Comparison of ENCODE assay signal across 12 cellular contexts in the genomic region with DNA sequence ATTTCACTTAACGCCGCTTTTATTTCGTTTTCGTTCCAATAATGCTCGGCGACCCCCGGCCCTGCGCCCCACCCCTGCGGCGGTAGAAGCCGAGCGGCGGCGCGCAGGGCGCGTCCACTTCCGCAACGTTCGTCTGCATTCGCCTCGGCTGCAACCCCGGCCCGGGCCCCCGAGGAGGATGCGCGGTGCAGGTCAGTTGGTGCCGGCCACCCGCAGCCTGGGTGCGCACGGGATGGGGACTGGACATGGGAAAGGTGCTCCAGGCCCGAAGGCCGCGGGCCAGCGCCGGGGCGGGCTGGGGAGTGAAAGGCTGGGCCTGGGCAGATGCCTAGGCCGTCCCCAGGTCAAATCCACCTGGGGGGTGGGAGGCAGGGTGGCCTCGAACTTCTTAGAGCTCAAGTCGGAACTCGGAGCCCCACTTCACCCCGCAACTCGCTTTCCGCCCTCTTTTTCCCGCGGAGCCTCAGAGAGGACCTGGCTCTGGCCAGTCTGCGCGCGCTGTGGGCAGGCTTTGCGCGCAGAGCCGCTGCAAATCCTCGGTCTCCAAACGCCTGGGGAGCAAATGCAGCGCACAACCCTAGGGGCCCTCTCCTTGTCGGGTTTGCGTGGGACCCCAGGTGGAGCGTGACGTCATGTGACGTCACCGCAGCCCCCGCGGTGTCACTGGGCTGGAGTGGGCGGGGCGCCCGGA. TPM values are rescaled to one million over a fixed set of nuclear protein-coding genes. Genes with fewer than 3 reads are reported as not detected.
DNase-seq lines count a peak whose midpoint lies in the region; ATAC-seq and TF ChIP-seq lines count a peak whose summit lies in the region.
"Had no signal": no experiment of that assay in that cellular context is flagged by ENCODE, and none has a peak within 500 bp of the region (broad histone marks: within the 10 kb centered on the region; RNA-seq: fewer than 3 reads in every experiment).

No MANE protein-coding gene starts in this region.

- no peaks in the 10 kb centered on the region for H3K36me3 ChIP-seq in Panc1 (ENCODE audit: control insufficient read depth, insufficient read depth, low read length)
- H3K36me3 ChIP-seq in iPS-18a (ENCODE audit: control insufficient read depth, low read depth, low read length): no peaks in the 10 kb centered on the region
- H3K36me3 ChIP-seq in skeletal muscle tissue (ENCODE audit: control insufficient read depth in 3 of 3, insufficient read depth in 3 of 3, low read length in 3 of 3): no peaks in the 10 kb centered on the region
- H3K36me3 ChIP-seq: SJSA1 had no signal

- no peaks in the 10 kb centered on the region for H3K9me3 ChIP-seq in Panc1 (ENCODE audit: control insufficient read depth, insufficient read depth, low read depth, low read length)
- no peaks in the 10 kb centered on the region for H3K9me3 ChIP-seq in iPS-18a (ENCODE audit: control insufficient read depth, low read depth, low read length)
- H3K9me3 ChIP-seq in skeletal muscle tissue (ENCODE audit: control insufficient read depth in 3 of 3, low read length in 3 of 3): no peaks in the 10 kb centered on the region

- no TSS peak for BruUV-seq in Panc1 (replicated peaks; lab: Mats Ljungman, UMichigan)

- TF ChIP-seq CTCF in Panc1 (IDR thresholded peaks at IDR 0.05): no peak

- DNase-seq in NOMO-1 (lab: John Stamatoyannopoulos, UW; ENCODE audit: unreplicated experiment in 2 of 2) (peak; percentile 31 to 40), NOMO-1 treated with dmso at 0.1 percent for 144 hours (lab: John Stamatoyannopoulos, UW; ENCODE audit: unreplicated experiment) (no peak), Panc1 (ENCODE audit: low read depth, low spot score) (no peak), ecto neural progenitor cell (ENCODE audit: low spot score) (no peak), T-helper 2 cell (no peak)
- DNase-seq: NCI-H1105 treated with DMSO at 0.1 percent for 48 hours had no signal

- H3K4me1 ChIP-seq in Panc1 (ENCODE audit: control insufficient read depth, insufficient read depth, low read length) (no peaks in the 10 kb centered on the region), iPS-18a (ENCODE audit: control insufficient read depth, low read depth, low read length) (peaks cover 3% of the 10 kb centered on the region), skeletal muscle tissue (ENCODE audit: control insufficient read depth in 3 of 3, insufficient read depth in 3 of 3, low read length in 3 of 3) (peaks cover 24 to 41% (median 37%) of the 10 kb centered on the region in 3 donors)

- H3K4me3 ChIP-seq in Panc1 (ENCODE audit: low read depth in 2 of 2, low read length in 2 of 2) (peak overlapping the region; percentile 18 to 35), iPS-18a (ENCODE audit: low read length) (peak overlapping the region; percentile 13), skeletal muscle tissue (ENCODE audit: low read length in 3 of 3) (peak overlapping the region in 2 of 3 donors; percentile 22 to 32)
- H3K4me3 ChIP-seq: SJSA1 had no signal

- no peaks in the 10 kb centered on the region; the same call in 1 of the 2 replicates for H3K27me3 ChIP-seq in Panc1 (ENCODE audit: control insufficient read depth, insufficient read depth, low read length)
- H3K27me3 ChIP-seq in iPS-18a (ENCODE audit: control insufficient read depth, insufficient read depth, low read length): peaks cover 100% of the 10 kb centered on the region
- peaks cover 90 to 95% (median 94%) of the 10 kb centered on the region in 3 donors for H3K27me3 ChIP-seq in skeletal muscle tissue (ENCODE audit: control insufficient read depth in 3 of 3, insufficient read depth in 3 of 3, low read length in 3 of 3)

- CTCF ChIA-PET in Panc1 (lab: Charles Lee): interaction anchor here (0.7 kb wide), 1 partner anchor 65 kb away, joined by 3 read pairs; no protein-coding TSS in a partner anchor

- H3K9ac ChIP-seq in iPS-18a (ENCODE audit: low read length) (no peak overlapping the region), skeletal muscle tissue (ENCODE audit: low read depth in 1 of 3, low read length in 3 of 3) (no peak overlapping the region)

- in situ Hi-C loops in Panc1 (cut with HindIII; ENCODE audit: low pct_unique_long_range_greater_than_20kb, low sequenced_read_pairs): no loop called here

- peak; percentile 77 for ATAC-seq in Panc1
- no peak for ATAC-seq in GM19463 (IDR thresholded peaks at IDR 0.05; ENCODE audit: unreplicated experiment)

- POLR2A ChIA-PET in Panc1 (lab: Charles Lee): no interaction called here

- H3K27ac ChIP-seq in Panc1 (ENCODE audit: low read length): no peak overlapping the region
- no peak overlapping the region for H3K27ac ChIP-seq in iPS-18a (ENCODE audit: low read length)
- no peak overlapping the region for H3K27ac ChIP-seq in skeletal muscle tissue (ENCODE audit: low read depth, low read length)
- H3K27ac ChIP-seq: SJSA1 had no signal

- intact Hi-C loops in Panc1 (cut with micrococcal nuclease; ENCODE audit: unreplicated experiment): no loop called here

RNA-seq across cellular contexts. Expression of gene TLX3, which starts 3.2 kb away (rescaled TPM):
- not detected for total RNA-seq in Panc1 (2021; ENCODE audit: unreplicated experiment)
- not detected for polyA plus RNA-seq in Panc1 (2012; ENCODE audit: insufficient read length)
- total RNA-seq in skeletal muscle tissue: not detected
- total RNA-seq: lung microvascular endothelial cell, SJSA1, ureter had no signal

Comparison
In these comparisons a context has a peak if more than half of its experiments do, and no peak if none do; other contexts are left out.
1. DNase-seq: peak in NOMO-1 (2 of 2); none in NOMO-1 treated with dmso at 0.1 percent for 144 hours (single experiment), Panc1 (single experiment), ecto neural progenitor cell (single experiment) and T-helper 2 cell (0 of 5).
2. Peak in every context shown above with its lines, with median percentiles within 50 percentile points of each other: H3K4me3 ChIP-seq.